Comparison of ENCODE assay signal across 2 cellular contexts in the genomic region with DNA sequence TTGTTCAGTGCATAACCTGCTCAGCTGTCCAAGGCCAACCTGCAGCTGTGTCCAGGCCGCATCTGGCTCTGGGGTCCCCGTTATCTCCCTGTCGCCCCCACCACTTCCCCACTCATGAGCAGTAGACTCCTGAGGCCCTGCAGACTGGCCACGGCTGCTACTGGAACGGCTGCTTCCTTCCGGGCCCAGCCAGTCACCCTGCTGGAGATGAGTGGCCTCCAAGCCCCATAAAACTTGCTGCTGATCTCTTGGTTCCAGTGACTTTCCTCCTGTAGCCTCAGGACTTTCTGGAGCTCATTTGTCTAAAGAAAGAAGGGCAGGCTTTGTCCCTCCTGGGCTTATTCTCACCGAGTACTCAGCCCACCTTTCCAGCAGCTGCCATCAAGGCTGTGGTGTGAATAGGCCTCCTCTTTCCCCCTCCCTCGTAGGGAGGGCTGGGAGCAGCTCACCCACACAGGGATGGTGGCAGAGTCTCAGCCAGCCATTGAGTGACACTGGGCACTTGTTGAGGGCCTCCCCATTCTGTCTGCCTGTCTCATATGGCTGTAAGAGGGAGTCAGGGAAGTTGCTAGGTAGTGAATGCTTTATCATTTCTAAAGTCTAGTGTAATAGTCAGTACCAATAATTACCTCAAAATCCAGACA.
TF ChIP-seq lines count a peak whose summit lies in the region.

No MANE protein-coding gene starts in this region.

TF ChIP-seq in HepG2, 621 proteins besides CTCF, POLR2A, EP300 and RAD21 (continues in another document):
- 0 out of 2 replicates have a peak, but pooled peaks have one; percentile 38 for TF ChIP-seq ZNF572 (CRISPR knock-in tag; IDR thresholded peaks at IDR 0.05)
- TF ChIP-seq, protein P1, sequence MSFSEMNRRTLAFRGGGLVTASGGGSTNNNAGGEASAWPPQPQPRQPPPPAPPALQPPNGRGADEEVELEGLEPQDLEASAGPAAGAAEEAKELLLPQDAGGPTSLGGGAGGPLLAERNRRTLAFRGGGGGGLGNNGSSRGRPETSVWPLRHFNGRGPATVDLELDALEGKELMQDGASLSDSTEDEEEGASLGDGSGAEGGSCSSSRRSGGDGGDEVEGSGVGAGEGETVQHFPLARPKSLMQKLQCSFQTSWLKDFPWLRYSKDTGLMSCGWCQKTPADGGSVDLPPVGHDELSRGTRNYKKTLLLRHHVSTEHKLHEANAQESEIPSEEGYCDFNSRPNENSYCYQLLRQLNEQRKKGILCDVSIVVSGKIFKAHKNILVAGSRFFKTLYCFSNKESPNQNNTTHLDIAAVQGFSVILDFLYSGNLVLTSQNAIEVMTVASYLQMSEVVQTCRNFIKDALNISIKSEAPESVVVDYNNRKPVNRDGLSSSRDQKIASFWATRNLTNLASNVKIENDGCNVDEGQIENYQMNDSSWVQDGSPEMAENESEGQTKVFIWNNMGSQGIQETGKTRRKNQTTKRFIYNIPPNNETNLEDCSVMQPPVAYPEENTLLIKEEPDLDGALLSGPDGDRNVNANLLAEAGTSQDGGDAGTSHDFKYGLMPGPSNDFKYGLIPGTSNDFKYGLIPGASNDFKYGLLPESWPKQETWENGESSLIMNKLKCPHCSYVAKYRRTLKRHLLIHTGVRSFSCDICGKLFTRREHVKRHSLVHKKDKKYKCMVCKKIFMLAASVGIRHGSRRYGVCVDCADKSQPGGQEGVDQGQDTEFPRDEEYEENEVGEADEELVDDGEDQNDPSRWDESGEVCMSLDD (CRISPR knock-in tag; IDR thresholded peaks at IDR 0.05; ENCODE audit: borderline replicate concordance), result no peak
- TF ChIP-seq BCL6 (CRISPR knock-in tag; IDR thresholded peaks at IDR 0.05), result no peak
- TF ChIP-seq ZNF326 (CRISPR knock-in tag; IDR thresholded peaks at IDR 0.05; ENCODE audit: borderline replicate concordance), result no peak
- TF ChIP-seq, protein P2, sequence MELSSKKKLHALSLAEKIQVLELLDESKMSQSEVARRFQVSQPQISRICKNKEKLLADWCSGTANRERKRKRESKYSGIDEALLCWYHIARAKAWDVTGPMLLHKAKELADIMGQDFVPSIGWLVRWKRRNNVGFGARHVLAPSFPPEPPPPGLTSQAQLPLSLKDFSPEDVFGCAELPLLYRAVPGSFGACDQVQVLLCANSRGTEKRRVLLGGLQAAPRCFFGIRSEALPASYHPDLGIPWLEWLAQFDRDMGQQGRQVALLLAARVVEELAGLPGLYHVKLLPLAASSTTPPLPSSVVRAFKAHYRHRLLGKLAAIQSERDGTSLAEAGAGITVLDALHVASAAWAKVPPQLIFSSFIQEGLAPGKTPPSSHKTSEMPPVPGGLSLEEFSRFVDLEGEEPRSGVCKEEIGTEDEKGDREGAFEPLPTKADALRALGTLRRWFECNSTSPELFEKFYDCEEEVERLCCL (CRISPR knock-in tag; IDR thresholded peaks at IDR 0.05; ENCODE audit: borderline replicate concordance), result 0 out of 2 replicates have a peak, but pooled peaks have one; percentile 3
- TF ChIP-seq, protein P3, sequence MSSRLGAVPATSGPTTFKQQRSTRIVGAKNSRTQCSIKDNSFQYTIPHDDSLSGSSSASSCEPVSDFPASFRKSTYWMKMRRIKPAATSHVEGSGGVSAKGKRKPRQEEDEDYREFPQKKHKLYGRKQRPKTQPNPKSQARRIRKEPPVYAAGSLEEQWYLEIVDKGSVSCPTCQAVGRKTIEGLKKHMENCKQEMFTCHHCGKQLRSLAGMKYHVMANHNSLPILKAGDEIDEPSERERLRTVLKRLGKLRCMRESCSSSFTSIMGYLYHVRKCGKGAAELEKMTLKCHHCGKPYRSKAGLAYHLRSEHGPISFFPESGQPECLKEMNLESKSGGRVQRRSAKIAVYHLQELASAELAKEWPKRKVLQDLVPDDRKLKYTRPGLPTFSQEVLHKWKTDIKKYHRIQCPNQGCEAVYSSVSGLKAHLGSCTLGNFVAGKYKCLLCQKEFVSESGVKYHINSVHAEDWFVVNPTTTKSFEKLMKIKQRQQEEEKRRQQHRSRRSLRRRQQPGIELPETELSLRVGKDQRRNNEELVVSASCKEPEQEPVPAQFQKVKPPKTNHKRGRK (CRISPR knock-in tag; IDR thresholded peaks at IDR 0.05), result no peak
- TF ChIP-seq, protein P4, sequence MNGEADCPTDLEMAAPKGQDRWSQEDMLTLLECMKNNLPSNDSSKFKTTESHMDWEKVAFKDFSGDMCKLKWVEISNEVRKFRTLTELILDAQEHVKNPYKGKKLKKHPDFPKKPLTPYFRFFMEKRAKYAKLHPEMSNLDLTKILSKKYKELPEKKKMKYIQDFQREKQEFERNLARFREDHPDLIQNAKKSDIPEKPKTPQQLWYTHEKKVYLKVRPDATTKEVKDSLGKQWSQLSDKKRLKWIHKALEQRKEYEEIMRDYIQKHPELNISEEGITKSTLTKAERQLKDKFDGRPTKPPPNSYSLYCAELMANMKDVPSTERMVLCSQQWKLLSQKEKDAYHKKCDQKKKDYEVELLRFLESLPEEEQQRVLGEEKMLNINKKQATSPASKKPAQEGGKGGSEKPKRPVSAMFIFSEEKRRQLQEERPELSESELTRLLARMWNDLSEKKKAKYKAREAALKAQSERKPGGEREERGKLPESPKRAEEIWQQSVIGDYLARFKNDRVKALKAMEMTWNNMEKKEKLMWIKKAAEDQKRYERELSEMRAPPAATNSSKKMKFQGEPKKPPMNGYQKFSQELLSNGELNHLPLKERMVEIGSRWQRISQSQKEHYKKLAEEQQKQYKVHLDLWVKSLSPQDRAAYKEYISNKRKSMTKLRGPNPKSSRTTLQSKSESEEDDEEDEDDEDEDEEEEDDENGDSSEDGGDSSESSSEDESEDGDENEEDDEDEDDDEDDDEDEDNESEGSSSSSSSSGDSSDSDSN (CRISPR knock-in tag; IDR thresholded peaks at IDR 0.05), result no peak
- TF ChIP-seq, protein P5, sequence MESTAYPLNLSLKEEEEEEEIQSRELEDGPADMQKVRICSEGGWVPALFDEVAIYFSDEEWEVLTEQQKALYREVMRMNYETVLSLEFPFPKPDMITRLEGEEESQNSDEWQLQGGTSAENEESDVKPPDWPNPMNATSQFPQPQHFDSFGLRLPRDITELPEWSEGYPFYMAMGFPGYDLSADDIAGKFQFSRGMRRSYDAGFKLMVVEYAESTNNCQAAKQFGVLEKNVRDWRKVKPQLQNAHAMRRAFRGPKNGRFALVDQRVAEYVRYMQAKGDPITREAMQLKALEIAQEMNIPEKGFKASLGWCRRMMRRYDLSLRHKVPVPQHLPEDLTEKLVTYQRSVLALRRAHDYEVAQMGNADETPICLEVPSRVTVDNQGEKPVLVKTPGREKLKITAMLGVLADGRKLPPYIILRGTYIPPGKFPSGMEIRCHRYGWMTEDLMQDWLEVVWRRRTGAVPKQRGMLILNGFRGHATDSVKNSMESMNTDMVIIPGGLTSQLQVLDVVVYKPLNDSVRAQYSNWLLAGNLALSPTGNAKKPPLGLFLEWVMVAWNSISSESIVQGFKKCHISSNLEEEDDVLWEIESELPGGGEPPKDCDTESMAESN (CRISPR knock-in tag; conservative IDR thresholded peaks at IDR 0.05), result 0 out of 2 replicates have a peak, but pooled peaks have one; percentile 3
- no peak for TF ChIP-seq ZNF7 (CRISPR knock-in tag; IDR thresholded peaks at IDR 0.05)

TF ChIP-seq in H1, 55 proteins besides CTCF, POLR2A, EP300 and RAD21:
- TF ChIP-seq TAF7 (optimal IDR thresholded peaks at IDR 0.05; ENCODE audit: borderline replicate concordance, low read depth, low read length) (no peak), HDAC6 (IDR thresholded peaks at IDR 0.05; ENCODE audit: low read depth, low read length) (no peak), CTBP2 (IDR thresholded peaks at IDR 0.05; ENCODE audit: borderline replicate concordance, insufficient read depth, insufficient read length, low read length) (no peak), RFX5 (IDR thresholded peaks at IDR 0.05; ENCODE audit: borderline replicate concordance, low read depth, low read length) (no peak), CEBPB (IDR thresholded peaks at IDR 0.05; ENCODE audit: low read depth, low read length) (no peak), SP1 (IDR thresholded peaks at IDR 0.05; ENCODE audit: low read depth, low read length) (no peak), SAP30 (IDR thresholded peaks at IDR 0.05; ENCODE audit: insufficient read depth, insufficient replicate concordance, low read length) (no peak), SRF (IDR thresholded peaks at IDR 0.05; ENCODE audit: low read depth, low read length) (no peak), GTF2F1 (IDR thresholded peaks at IDR 0.05; ENCODE audit: borderline replicate concordance, low read depth, low read length) (no peak), CBX8 (IDR thresholded peaks at IDR 0.05; ENCODE audit: borderline replicate concordance, low read depth, low read length) (no peak), NRF1 (IDR thresholded peaks at IDR 0.05; ENCODE audit: low read depth, low read length) (no peak), ZNF274 (IDR thresholded peaks at IDR 0.05; ENCODE audit: borderline replicate concordance, extremely low read depth, low read length) (no peak), RXRA (IDR thresholded peaks at IDR 0.05; ENCODE audit: insufficient read depth, low read depth, low read length) (no peak), GABPA (IDR thresholded peaks at IDR 0.05; ENCODE audit: borderline replicate concordance, insufficient read depth, low read length) (no peak), YY1 (IDR thresholded peaks at IDR 0.05; ENCODE audit: low read depth, low read length) (no peak), SP2 (IDR thresholded peaks at IDR 0.05; ENCODE audit: low read length) (no peak), POU5F1 (IDR thresholded peaks at IDR 0.05; ENCODE audit: low read depth, low read length) (no peak)
- TF ChIP-seq, protein P6, sequence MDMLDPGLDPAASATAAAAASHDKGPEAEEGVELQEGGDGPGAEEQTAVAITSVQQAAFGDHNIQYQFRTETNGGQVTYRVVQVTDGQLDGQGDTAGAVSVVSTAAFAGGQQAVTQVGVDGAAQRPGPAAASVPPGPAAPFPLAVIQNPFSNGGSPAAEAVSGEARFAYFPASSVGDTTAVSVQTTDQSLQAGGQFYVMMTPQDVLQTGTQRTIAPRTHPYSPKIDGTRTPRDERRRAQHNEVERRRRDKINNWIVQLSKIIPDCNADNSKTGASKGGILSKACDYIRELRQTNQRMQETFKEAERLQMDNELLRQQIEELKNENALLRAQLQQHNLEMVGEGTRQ (IDR thresholded peaks at IDR 0.05; ENCODE audit: low read length), result no peak
